Comparison of ENCODE assay signal across 8 cellular contexts in the genomic region with DNA sequence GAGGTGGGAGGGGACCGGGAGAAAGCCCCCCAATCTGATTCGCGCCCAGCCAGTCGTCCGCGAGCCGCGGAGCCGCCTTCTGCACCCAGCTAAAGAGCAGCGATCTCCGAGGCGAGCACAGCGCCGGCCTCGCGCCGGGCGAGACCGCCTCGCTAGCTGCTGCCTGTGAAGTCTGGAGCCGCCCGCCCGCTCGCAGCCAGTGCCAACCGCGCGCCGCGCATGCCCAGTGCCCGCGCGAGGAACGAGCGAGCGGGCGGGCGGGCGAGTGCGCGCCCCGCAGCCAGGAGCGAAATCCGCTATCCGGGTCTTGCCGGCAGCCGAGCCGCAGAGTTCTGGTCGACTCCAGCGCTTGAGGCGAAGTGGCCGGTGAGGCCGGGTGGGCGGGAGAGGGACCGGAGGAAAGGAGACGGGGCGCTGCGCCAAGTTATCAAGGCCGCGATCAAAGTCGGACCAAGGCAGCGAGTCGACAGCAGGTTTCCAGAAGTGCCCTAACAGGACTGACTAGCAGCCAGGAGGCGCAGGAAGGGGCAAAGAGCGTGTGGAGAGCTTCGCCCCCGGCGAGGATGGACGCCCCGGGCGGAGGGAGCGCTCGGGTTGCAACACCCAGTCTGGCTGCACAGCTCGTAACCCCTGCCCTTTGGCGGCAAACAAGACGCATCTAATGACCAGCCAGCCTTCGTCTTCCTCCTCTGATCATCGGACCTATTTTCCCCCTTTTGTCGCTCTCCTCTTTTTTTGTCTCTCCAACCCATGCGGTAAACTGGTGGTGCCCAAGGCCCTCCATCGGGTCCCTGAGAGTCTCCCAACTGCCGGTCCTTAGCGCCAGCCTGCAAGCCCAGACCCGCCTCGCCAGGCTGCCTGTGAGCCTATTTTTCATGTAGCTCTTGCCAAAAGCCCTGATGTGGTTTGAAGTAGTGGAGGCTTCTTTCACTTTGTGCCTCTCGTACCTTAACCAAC. TPM values are rescaled to one million over a fixed set of nuclear protein-coding genes. Genes with fewer than 3 reads are reported as not detected.
DNase-seq lines count a peak whose midpoint lies in the region; ATAC-seq and TF ChIP-seq lines count a peak whose summit lies in the region.

A gene (minus strand): TSS at position 174 of the 957 bp plus-strand sequence. CDS start 106,437 bp downstream, outside the sequence.

- H3K9me2 ChIP-seq in hepatocyte (replicated peaks; ENCODE audit: insufficient read depth), result no peaks in the 10 kb centered on the region

- ATAC-seq in GM18505 (IDR thresholded peaks at IDR 0.05; ENCODE audit: unreplicated experiment) (peak; percentile 93), HG02938 (IDR thresholded peaks at IDR 0.05; ENCODE audit: unreplicated experiment) (peak; percentile 78), aorta (ENCODE audit: low FRiP score) (peak; percentile 96)

- no peaks in the 10 kb centered on the region for H3K36me3 ChIP-seq in hepatocyte (replicated peaks; ENCODE audit: insufficient read depth, low read depth)
- H3K36me3 ChIP-seq in aorta (ENCODE audit: control insufficient read depth in 1 of 2, insufficient read depth in 2 of 2, low read length in 1 of 2), result no peaks in the 10 kb centered on the region

- H3K4me3 ChIP-seq in astrocyte of the cerebellum (ENCODE audit: low read depth, low read length) (peak within 1 kb of the TSS; percentile 87), hepatocyte (peak within 1 kb of the TSS; percentile 95), aorta (ENCODE audit: low read length in 2 of 2) (peak within 1 kb of the TSS; percentile 73 to 94)

- H3K27me3 ChIP-seq in hepatocyte, result no peaks in the 10 kb centered on the region
- H3K27me3 ChIP-seq in aorta (ENCODE audit: control insufficient read depth in 1 of 2, insufficient read depth in 2 of 2, low read length in 1 of 2), result no peaks in the 10 kb centered on the region

- no peak for TF ChIP-seq CTCF in astrocyte of the cerebellum (IDR thresholded peaks at IDR 0.05; ENCODE audit: low read depth, low read length, missing control alignments)
- peak; percentile 22 for TF ChIP-seq CTCF in hepatocyte (IDR thresholded peaks at IDR 0.05; ENCODE audit: poor library complexity)

- H3K4me1 ChIP-seq in hepatocyte (ENCODE audit: insufficient read depth) (peaks cover 5% of the 10 kb centered on the region), aorta (ENCODE audit: control insufficient read depth in 1 of 2, insufficient read depth in 2 of 2, low read length in 2 of 2) (no peaks in the 10 kb centered on the region)

- H3K4me2 ChIP-seq in hepatocyte, result peak within 1 kb of the TSS; percentile 88

- DNase-seq in NCI-H187 (lab: John Stamatoyannopoulos, UW) (peak; percentile 85 to 91), T-helper 9 cell (peak; percentile 83), astrocyte of the cerebellum (ENCODE audit: low read depth) (peak; percentile 74), hepatocyte (ENCODE audit: low spot score) (peak; percentile 96), retina (peak; percentile 97), aorta (peak; percentile 96 to 98)

- TF ChIP-seq POLR2A in GM18505 (IDR thresholded peaks at IDR 0.05; ENCODE audit: borderline replicate concordance, extremely low read depth, insufficient read depth, insufficient read length), result no peak

- intact Hi-C loops in aorta (cut with DNase I), result loop anchor here (5.0 to 10.0 kb wide), 4 partner anchors 37 to 187 kb away; no protein-coding TSS in a partner anchor

- in situ Hi-C loops in astrocyte of the cerebellum (cut with HindIII; ENCODE audit: low sequenced_read_pairs), result no loop called here

- WGBS in hepatocyte (ENCODE audit: low lambda C conversion rate, missing lambda C conversion rate), result 2% methylated on average over 80 of the region's 85 CpGs
- 0 to 1% methylated on average over 74 to 85 of the region's 85 CpGs for WGBS in aorta, 2 donors

- no peaks in the 10 kb centered on the region for H3K9me3 ChIP-seq in hepatocyte (ENCODE audit: low read depth)
- H3K9me3 ChIP-seq in aorta (ENCODE audit: control insufficient read depth, low read length), result no peaks in the 10 kb centered on the region

- H2AFZ ChIP-seq in hepatocyte, result peak within 1 kb of the TSS; percentile 90

- peaks cover 34% of the 10 kb centered on the region for H3K79me2 ChIP-seq in hepatocyte

- H3K27ac ChIP-seq in hepatocyte, result peak within 1 kb of the TSS; percentile 93
- peak within 1 kb of the TSS; percentile 78 to 80 for H3K27ac ChIP-seq in aorta (ENCODE audit: low read depth in 1 of 2, low read length in 2 of 2)

- peaks cover 7% of the 10 kb centered on the region for H4K20me1 ChIP-seq in hepatocyte (ENCODE audit: insufficient read depth, poor library complexity, severe bottlenecking)

RNA-seq across cellular contexts. Expression of the gene that starts here (rescaled TPM):
- total RNA-seq in hepatocyte, result 71.0 and 83.2 TPM in 2 replicates
- polyA plus RNA-seq in hepatocyte, result 43.1 and 44.2 TPM in 2 replicates
- total RNA-seq in aorta, result 100 to 1,000 TPM; 124 to 165 TPM
- 100 to 1,000 TPM in 1 of 2 donors, 10 to 100 TPM in 1; 56.0 to 135 TPM for polyA plus RNA-seq in aorta

Comparison
In these comparisons a context has a peak if more than half of its experiments do, and no peak if none do; other contexts are left out.
1. Peak in every context shown above with its lines: DNase-seq, ATAC-seq, H3K4me3 ChIP-seq and H3K27ac ChIP-seq.